In the genomic region with DNA sequence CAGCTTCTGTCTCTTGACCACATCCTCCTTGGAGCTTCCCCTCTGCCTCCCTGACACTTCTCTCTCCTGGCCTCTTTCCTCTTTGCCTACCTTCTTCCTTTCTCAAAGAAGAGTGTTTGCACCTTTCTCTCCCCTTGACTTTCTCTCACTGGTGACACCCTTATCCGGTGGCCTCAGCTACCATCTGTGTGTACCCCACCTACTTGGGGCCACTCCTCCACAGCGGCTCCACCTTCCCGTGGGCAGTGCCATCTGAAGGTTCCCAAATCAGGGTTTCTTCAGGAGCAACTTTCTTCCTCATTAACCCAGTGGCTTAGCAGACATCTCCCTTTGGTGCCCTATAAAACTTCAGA, we compare ENCODE assay signal across 26 cellular contexts. TPM values are rescaled to one million over a fixed set of nuclear protein-coding genes. Genes with fewer than 3 reads are reported as not detected.
DNase-seq lines count a peak whose midpoint lies in the region; ATAC-seq and TF ChIP-seq lines count a peak whose summit lies in the region.
"Had no signal": no experiment of that assay in that cellular context is flagged by ENCODE, and none has a peak within 500 bp of the region (broad histone marks: within the 10 kb centered on the region; RNA-seq: fewer than 3 reads in every experiment).

No MANE protein-coding gene starts in this region.

- no peaks in the 10 kb centered on the region for H3K36me3 Mint-ChIP-seq in natural killer cell
- H3K36me3 Mint-ChIP-seq in natural killer cell treated with Interleukin-12 subunit alpha and Interleukin-12 subunit beta and Interleukin-15 and Interleukin-18, amount 100 ng/mL, for 72 hours: no peaks in the 10 kb centered on the region
- no peaks in the 10 kb centered on the region for H3K36me3 Mint-ChIP-seq in nephron (ENCODE audit: low read depth)
- no peaks in the 10 kb centered on the region for H3K36me3 Mint-ChIP-seq in CD8-positive, alpha-beta T cell
- peaks cover 0 to 3% of the 10 kb centered on the region in 2 donors for H3K36me3 Mint-ChIP-seq in CD4-positive, alpha-beta memory T cell
- H3K36me3 Mint-ChIP-seq: activated naive CD4-positive, alpha-beta T cell treated with anti-CD3 and anti-CD28 coated beads, Interleukin-2, amount 50 U/mL, for 24 hours had no signal

- DNase-seq in natural killer cell (no peak), WERI-Rb-1 (no peak)
- DNase-seq in natural killer cell treated with Interleukin-12 subunit alpha and Interleukin-12 subunit beta and Interleukin-15 and Interleukin-18, amount 100 ng/mL, for 72 hours (ENCODE audit: low spot score): no peak
- no peak for DNase-seq in CD8-positive, alpha-beta T cell
- DNase-seq in CD4-positive, alpha-beta memory T cell: no peak
- DNase-seq: activated CD4-positive, alpha-beta T cell treated with anti-CD3 and anti-CD28 coated beads, Interleukin-2, amount 50 U/mL, for 1 hour; anterior cingulate cortex; dermis blood vessel endothelial cell; gastrocnemius medialis; hippocampal formation; MG63; NCI-H1436 treated with DMSO at 0.1 percent for 48 hours; NCI-H2107; NCI-H446; occipital lobe; T-helper 17 cell had no signal

- H3K4me3 Mint-ChIP-seq in natural killer cell (peak overlapping the region; percentile 13), nephron (peak overlapping the region in 2 of 3 experiments; percentile 48 to 59)
- H3K4me3 Mint-ChIP-seq in natural killer cell treated with Interleukin-12 subunit alpha and Interleukin-12 subunit beta and Interleukin-15 and Interleukin-18, amount 100 ng/mL, for 72 hours: no peak overlapping the region
- no peak overlapping the region for H3K4me3 Mint-ChIP-seq in CD8-positive, alpha-beta T cell
- H3K4me3 Mint-ChIP-seq in CD4-positive, alpha-beta memory T cell: no peak overlapping the region
- H3K4me3 Mint-ChIP-seq: activated naive CD4-positive, alpha-beta T cell treated with anti-CD3 and anti-CD28 coated beads, Interleukin-2, amount 50 U/mL, for 24 hours; activated T-helper 1 cell treated with anti-CD3 and anti-CD28 coated beads, Interleukin-12 subunit alpha, Interleukin-12 subunit beta, Interleukin-2, Interleukin-4 antibody, amounts not matched to agents 30 ng/mL and 10 ng/mL and 1 ng/mL, durations not matched to agents 14 hours and 24 hours and 36 hours; memory B cell; T-helper 17 cell had no signal

- TF ChIP-seq CTCF in natural killer cell (IDR thresholded peaks at IDR 0.05) (no peak), WERI-Rb-1 (IDR thresholded peaks at IDR 0.05; ENCODE audit: low read depth, low read length) (no peak), nephron (IDR thresholded peaks at IDR 0.05; ENCODE audit: unreplicated experiment in 3 of 3) (no peak)
- no peak for TF ChIP-seq CTCF in CD8-positive, alpha-beta T cell (IDR thresholded peaks at IDR 0.05)

- H3K4me1 ChIP-seq in CD8-positive, alpha-beta T cell (ENCODE audit: insufficient read depth, low read length): peaks cover 8% of the 10 kb centered on the region
- peaks cover 6% of the 10 kb centered on the region for H3K4me1 ChIP-seq in CD4-positive, alpha-beta memory T cell (ENCODE audit: insufficient read depth, low read length)

- H3K4me1 Mint-ChIP-seq in natural killer cell: peaks cover 17 to 20% of the 10 kb centered on the region in 2 donors
- H3K4me1 Mint-ChIP-seq in natural killer cell treated with Interleukin-12 subunit alpha and Interleukin-12 subunit beta and Interleukin-15 and Interleukin-18, amount 100 ng/mL, for 72 hours (ENCODE audit: low read depth in 2 of 2): peaks cover 8 to 11% of the 10 kb centered on the region in 2 donors
- H3K4me1 Mint-ChIP-seq in nephron: peaks cover 39% of the 10 kb centered on the region
- H3K4me1 Mint-ChIP-seq in CD8-positive, alpha-beta T cell (ENCODE audit: low read depth): peaks cover 15% of the 10 kb centered on the region
- peaks cover 5 to 23% (median 8%) of the 10 kb centered on the region in 4 donors for H3K4me1 Mint-ChIP-seq in CD4-positive, alpha-beta memory T cell

- no peaks in the 10 kb centered on the region for H3K9me3 Mint-ChIP-seq in natural killer cell
- H3K9me3 Mint-ChIP-seq in natural killer cell treated with Interleukin-12 subunit alpha and Interleukin-12 subunit beta and Interleukin-15 and Interleukin-18, amount 100 ng/mL, for 72 hours: no peaks in the 10 kb centered on the region
- no peaks in the 10 kb centered on the region for H3K9me3 Mint-ChIP-seq in nephron
- no peaks in the 10 kb centered on the region for H3K9me3 Mint-ChIP-seq in CD8-positive, alpha-beta T cell
- no peaks in the 10 kb centered on the region for H3K9me3 Mint-ChIP-seq in CD4-positive, alpha-beta memory T cell
- H3K9me3 Mint-ChIP-seq: activated naive CD4-positive, alpha-beta T cell treated with anti-CD3 and anti-CD28 coated beads, Interleukin-2, amount 50 U/mL, for 24 hours; activated T-helper 1 cell treated with anti-CD3 and anti-CD28 coated beads, Interleukin-12 subunit alpha, Interleukin-12 subunit beta, Interleukin-2, Interleukin-4 antibody, amounts not matched to agents 30 ng/mL and 10 ng/mL and 1 ng/mL, durations not matched to agents 14 hours and 24 hours and 36 hours had no signal

- peaks cover 0 to 10% of the 10 kb centered on the region in 2 donors for H3K27me3 Mint-ChIP-seq in natural killer cell (ENCODE audit: low read depth in 2 of 2)
- H3K27me3 Mint-ChIP-seq in natural killer cell treated with Interleukin-12 subunit alpha and Interleukin-12 subunit beta and Interleukin-15 and Interleukin-18, amount 100 ng/mL, for 72 hours: peaks cover 0 to 3% of the 10 kb centered on the region in 2 donors
- H3K27me3 Mint-ChIP-seq in nephron (ENCODE audit: low read depth): peaks cover 5% of the 10 kb centered on the region
- H3K27me3 Mint-ChIP-seq in CD8-positive, alpha-beta T cell (ENCODE audit: low read depth): no peaks in the 10 kb centered on the region
- peaks cover 0 to 3% of the 10 kb centered on the region in 2 donors for H3K27me3 Mint-ChIP-seq in CD4-positive, alpha-beta memory T cell
- H3K27me3 Mint-ChIP-seq: T-helper 17 cell had no signal

- peak overlapping the region; percentile 78; the same call in 1 of the 2 replicates for H3K27ac ChIP-seq in WERI-Rb-1
- H3K27ac ChIP-seq in CD8-positive, alpha-beta T cell (ENCODE audit: low read depth, low read length): no peak overlapping the region
- H3K27ac ChIP-seq in CD4-positive, alpha-beta memory T cell (ENCODE audit: low read depth, low read length): no peak overlapping the region
- H3K27ac ChIP-seq: C4-2B, cardiac muscle cell, gastrocnemius medialis, RWPE1, tibial nerve had no signal

- H3K9me3 ChIP-seq in WERI-Rb-1 (ENCODE audit: severe bottlenecking): no peaks in the 10 kb centered on the region
- no peaks in the 10 kb centered on the region for H3K9me3 ChIP-seq in CD8-positive, alpha-beta T cell (ENCODE audit: low read length)
- no peaks in the 10 kb centered on the region for H3K9me3 ChIP-seq in CD4-positive, alpha-beta memory T cell (ENCODE audit: control insufficient read depth in 1 of 2, low read length in 2 of 2)
- H3K9me3 ChIP-seq: gastrocnemius medialis, MG63, tibial nerve had no signal

- POLR2A ChIA-PET in CD8-positive, alpha-beta T cell (lab: Charles Lee): interaction anchor here (1.3 kb wide), 1 partner anchor 45 kb away, joined by 3 read pairs; no protein-coding TSS in a partner anchor
- POLR2A ChIA-PET in CD4-positive, alpha-beta memory T cell (lab: Charles Lee; ENCODE audit: partially characterized antibody): interaction anchor here (2.6 kb wide), 1 partner anchor 13 kb away, joined by 7 read pairs; no protein-coding TSS in a partner anchor

- peak overlapping the region in 1 of 2 donors; percentile 63 for H3K27ac Mint-ChIP-seq in natural killer cell
- H3K27ac Mint-ChIP-seq in natural killer cell treated with Interleukin-12 subunit alpha and Interleukin-12 subunit beta and Interleukin-15 and Interleukin-18, amount 100 ng/mL, for 72 hours: no peak overlapping the region
- peak overlapping the region; percentile 48 to 75 (median 67) for H3K27ac Mint-ChIP-seq in nephron
- no peak overlapping the region for H3K27ac Mint-ChIP-seq in CD8-positive, alpha-beta T cell
- H3K27ac Mint-ChIP-seq in CD4-positive, alpha-beta memory T cell: no peak overlapping the region
- H3K27ac Mint-ChIP-seq: activated naive CD4-positive, alpha-beta T cell treated with anti-CD3 and anti-CD28 coated beads, Interleukin-2, amount 50 U/mL, for 24 hours; activated T-helper 1 cell treated with anti-CD3 and anti-CD28 coated beads, Interleukin-12 subunit alpha, Interleukin-12 subunit beta, Interleukin-2, Interleukin-4 antibody, amounts not matched to agents 30 ng/mL and 10 ng/mL and 1 ng/mL, durations not matched to agents 14 hours and 24 hours and 36 hours; memory B cell had no signal

- H3K36me3 ChIP-seq in WERI-Rb-1: no peaks in the 10 kb centered on the region
- no peaks in the 10 kb centered on the region for H3K36me3 ChIP-seq in CD8-positive, alpha-beta T cell (ENCODE audit: insufficient read depth, low read length)
- no peaks in the 10 kb centered on the region for H3K36me3 ChIP-seq in CD4-positive, alpha-beta memory T cell (ENCODE audit: insufficient read depth, low read length)
- H3K36me3 ChIP-seq: cardiac muscle cell, gastrocnemius medialis, MG63, tibial nerve had no signal

- intact Hi-C loops in natural killer cell (cut with micrococcal nuclease): no loop called here
- intact Hi-C loops in CD8-positive, alpha-beta T cell (cut with DNase I, micrococcal nuclease): loop anchor here in 1 of 2 experiments (10.0 kb wide), 1 partner anchor 1055 kb away; a partner anchor contains a TSS
- intact Hi-C loops in CD4-positive, alpha-beta memory T cell (cut with micrococcal nuclease): no loop called here

- CTCF ChIA-PET in CD8-positive, alpha-beta T cell (lab: Charles Lee): interaction anchor here (1.5 to 5.1 kb wide), 3 partner anchors 12 to 19 kb away, joined by 3 to 31 read pairs (median 17); no protein-coding TSS in a partner anchor
- CTCF ChIA-PET in CD4-positive, alpha-beta memory T cell (lab: Charles Lee; ENCODE audit: partially characterized antibody): interaction anchor here (0.8 to 10.2 kb wide), 6 partner anchors 9 to 89 kb away, joined by 3 to 111 read pairs (median 3); no protein-coding TSS in a partner anchor

- ATAC-seq in natural killer cell (no peak), GM19328 (IDR thresholded peaks at IDR 0.05; ENCODE audit: unreplicated experiment) (no peak)
- ATAC-seq in natural killer cell treated with Interleukin-12 subunit alpha and Interleukin-12 subunit beta and Interleukin-15 and Interleukin-18, amount 100 ng/mL, for 72 hours: no peak
- ATAC-seq in CD8-positive, alpha-beta T cell: no peak
- ATAC-seq: gastrocnemius medialis, T-helper 17 cell had no signal

- H3K27me3 ChIP-seq in WERI-Rb-1 (ENCODE audit: insufficient read depth, low read depth, severe bottlenecking): no peaks in the 10 kb centered on the region
- no peaks in the 10 kb centered on the region for H3K27me3 ChIP-seq in CD8-positive, alpha-beta T cell (ENCODE audit: insufficient read depth, low read length)
- no peaks in the 10 kb centered on the region for H3K27me3 ChIP-seq in CD4-positive, alpha-beta memory T cell (ENCODE audit: insufficient read depth, low read length)
- H3K27me3 ChIP-seq: cardiac muscle cell, gastrocnemius medialis, MG63, tibial nerve had no signal

- no peak overlapping the region for H3K4me3 ChIP-seq in WERI-Rb-1 (ENCODE audit: low read depth, low read length)
- H3K4me3 ChIP-seq in CD8-positive, alpha-beta T cell (ENCODE audit: low read depth, low read length): no peak overlapping the region
- no peak overlapping the region for H3K4me3 ChIP-seq in CD4-positive, alpha-beta memory T cell (ENCODE audit: low read length in 2 of 2)
- H3K4me3 ChIP-seq: cardiac muscle cell, gastrocnemius medialis, K562, MG63, tibial nerve had no signal

RNA-seq across cellular contexts. Expression of a gene that starts 5.3 kb away (rescaled TPM):
- total RNA-seq in natural killer cell: 100 to 1,000 TPM; 485 to 540 (median 529) TPM
- 1,000 to 10,000 TPM in 1 of 2 donors, 100 to 1,000 TPM in 1; 802 to 1,405 TPM for total RNA-seq in natural killer cell treated with Interleukin-12 subunit alpha and Interleukin-12 subunit beta and Interleukin-15 and Interleukin-18, amount 100 ng/mL, for 72 hours
- 100 to 1,000 TPM; 390 to 394 TPM for total RNA-seq in CD8-positive, alpha-beta T cell
- total RNA-seq in CD4-positive, alpha-beta memory T cell: 100 to 1,000 TPM; 380 to 390 TPM
- polyA plus RNA-seq in CD4-positive, alpha-beta memory T cell: 100 to 1,000 TPM; 150 to 593 TPM

Comparison
In these comparisons a context has a peak if more than half of its experiments do, and no peak if none do; other contexts are left out.
1. H3K4me3 Mint-ChIP-seq: peak in natural killer cell (single experiment) and nephron (2 of 3); none in natural killer cell treated with Interleukin-12 subunit alpha and Interleukin-12 subunit beta and Interleukin-15 and Interleukin-18, amount 100 ng/mL, for 72 hours (single experiment), CD8-positive, alpha-beta T cell (single experiment) and CD4-positive, alpha-beta memory T cell (0 of 8).
2. H3K27ac Mint-ChIP-seq: peak in nephron (3 of 3); none in natural killer cell treated with Interleukin-12 subunit alpha and Interleukin-12 subunit beta and Interleukin-15 and Interleukin-18, amount 100 ng/mL, for 72 hours (0 of 2), CD8-positive, alpha-beta T cell (single experiment) and CD4-positive, alpha-beta memory T cell (0 of 7).